In genomic region chr17:42618442-42619150, GRCh38 we compare ENCODE assay signal across 8 cellular contexts. TPM values are rescaled to one million over a fixed set of nuclear protein-coding genes. Genes with fewer than 3 reads are reported as not detected.
DNase-seq lines count a peak whose midpoint lies in the region; ATAC-seq and TF ChIP-seq lines count a peak whose summit lies in the region.

No MANE protein-coding gene starts in this region.

- no peaks in the 10 kb centered on the region for H3K27me3 ChIP-seq in OCI-LY3 (ENCODE audit: low read depth, low read length)
- no peaks in the 10 kb centered on the region for H3K27me3 ChIP-seq in foreskin keratinocyte

- no peaks in the 10 kb centered on the region for H3K9me3 ChIP-seq in OCI-LY3 (ENCODE audit: insufficient read depth, low read length)

- peaks cover 23% of the 10 kb centered on the region for H3K4me1 ChIP-seq in OCI-LY3 (ENCODE audit: low read length)
- H3K4me1 ChIP-seq in foreskin keratinocyte = no peaks in the 10 kb centered on the region

- peak; percentile 75 for ATAC-seq in GM19372 (IDR thresholded peaks at IDR 0.05; ENCODE audit: low read depth, unreplicated experiment)
- ATAC-seq in HG03354 (IDR thresholded peaks at IDR 0.05; ENCODE audit: poor library complexity, severe bottlenecking, unreplicated experiment) = peak; percentile 78
- ATAC-seq in foreskin keratinocyte = peak; percentile 29

- H3K36me3 ChIP-seq in OCI-LY3 (replicated peaks; ENCODE audit: low read depth, low read length) = peaks cover 10% of the 10 kb centered on the region

- peak overlapping the region; percentile 62 for H3K27ac ChIP-seq in OCI-LY3 (ENCODE audit: low read length)
- no peak overlapping the region for H3K27ac ChIP-seq in foreskin keratinocyte

- peak overlapping the region; percentile 41; the same call in 1 of the 2 replicates for H3K9ac ChIP-seq in OCI-LY3 (ENCODE audit: low read length)

- H4K20me1 ChIP-seq in OCI-LY3 (ENCODE audit: insufficient read depth, low read length) = no peaks in the 10 kb centered on the region

- H3K79me2 ChIP-seq in OCI-LY3 (ENCODE audit: low read length) = no peaks in the 10 kb centered on the region

- peak overlapping the region; percentile 30 for H3K4me3 ChIP-seq in OCI-LY3 (ENCODE audit: low read length)
- H3K4me3 ChIP-seq in retinal pigment epithelial cell (ENCODE audit: low read length) = no peak overlapping the region

- TF ChIP-seq CTCF in OCI-LY3 (IDR thresholded peaks at IDR 0.05; ENCODE audit: low read depth, low read length) = peak; percentile 49
- TF ChIP-seq CTCF in foreskin keratinocyte (conservative IDR thresholded peaks at IDR 0.05) = peak; percentile 54
- peak; percentile 39 for TF ChIP-seq CTCF in retinal pigment epithelial cell (conservative IDR thresholded peaks at IDR 0.05; ENCODE audit: low read depth, low read length)

- DNase-seq in Daoy (ENCODE audit: low read depth) (peak; percentile 32), foreskin keratinocyte (peak in 1 of 2 donors; percentile 23), retinal pigment epithelial cell (ENCODE audit: low read depth) (no peak), SKM-1 (lab: John Stamatoyannopoulos, UW; ENCODE audit: unreplicated experiment) (no peak)
- DNase-seq in stimulated activated CD4-positive, alpha-beta T cell treated with anti-CD3 and anti-CD28 coated beads, Interleukin-4, amount 100 ng/mL, for 4 hours = no peak

- peak overlapping the region; percentile 56 for H3K4me2 ChIP-seq in OCI-LY3 (ENCODE audit: low read length)

- peak overlapping the region; percentile 47; the same call in 1 of the 2 replicates for H2AFZ ChIP-seq in OCI-LY3 (ENCODE audit: low read depth, low read length)

RNA-seq across cellular contexts. Expression of gene TUBG1, which starts 9.1 kb away (rescaled TPM):
- total RNA-seq in Daoy (2014; rRNA removed; shearing (Covaris generic)) = 36.9 and 54.3 TPM in 2 replicates
- 113 and 129 TPM in 2 replicates for total RNA-seq in foreskin keratinocyte
- 140 and 163 TPM in 2 replicates for polyA plus RNA-seq in foreskin keratinocyte

RNA-seq across cellular contexts. Expression of gene RETREG3, which starts 9.4 kb away (rescaled TPM):
- 16.3 and 22.1 TPM in 2 replicates for total RNA-seq in Daoy (2014; rRNA removed; shearing (Covaris generic))
- 51.5 and 58.2 TPM in 2 replicates for total RNA-seq in foreskin keratinocyte
- 21.7 and 23.2 TPM in 2 replicates for polyA plus RNA-seq in foreskin keratinocyte

RNA-seq across cellular contexts. Expression of gene TUBG2, which starts 40.5 kb away (rescaled TPM):
- 5.8 and 9.0 TPM in 2 replicates for total RNA-seq in Daoy (2014; rRNA removed; shearing (Covaris generic))
- 15.7 and 18.0 TPM in 2 replicates for total RNA-seq in foreskin keratinocyte
- polyA plus RNA-seq in foreskin keratinocyte = 21.2 and 22.1 TPM in 2 replicates

RNA-seq across cellular contexts. Expression of gene PSMC3IP, which starts 41.1 kb away (rescaled TPM):
- total RNA-seq in Daoy (2014; rRNA removed; shearing (Covaris generic)) = 17.4 and 32.3 TPM in 2 replicates
- total RNA-seq in foreskin keratinocyte = 14.8 and 20.6 TPM in 2 replicates
- 17.0 and 23.6 TPM in 2 replicates for polyA plus RNA-seq in foreskin keratinocyte

RNA-seq across cellular contexts. Expression of gene MLX, which starts 51.7 kb away (rescaled TPM):
- 8.5 and 16.2 TPM in 2 replicates for total RNA-seq in Daoy (2014; rRNA removed; shearing (Covaris generic))
- total RNA-seq in foreskin keratinocyte = 34.8 and 41.2 TPM in 2 replicates
- polyA plus RNA-seq in foreskin keratinocyte = 44.8 and 51.6 TPM in 2 replicates
